ENCODE assay signal across 14 cellular contexts in the genomic region with DNA sequence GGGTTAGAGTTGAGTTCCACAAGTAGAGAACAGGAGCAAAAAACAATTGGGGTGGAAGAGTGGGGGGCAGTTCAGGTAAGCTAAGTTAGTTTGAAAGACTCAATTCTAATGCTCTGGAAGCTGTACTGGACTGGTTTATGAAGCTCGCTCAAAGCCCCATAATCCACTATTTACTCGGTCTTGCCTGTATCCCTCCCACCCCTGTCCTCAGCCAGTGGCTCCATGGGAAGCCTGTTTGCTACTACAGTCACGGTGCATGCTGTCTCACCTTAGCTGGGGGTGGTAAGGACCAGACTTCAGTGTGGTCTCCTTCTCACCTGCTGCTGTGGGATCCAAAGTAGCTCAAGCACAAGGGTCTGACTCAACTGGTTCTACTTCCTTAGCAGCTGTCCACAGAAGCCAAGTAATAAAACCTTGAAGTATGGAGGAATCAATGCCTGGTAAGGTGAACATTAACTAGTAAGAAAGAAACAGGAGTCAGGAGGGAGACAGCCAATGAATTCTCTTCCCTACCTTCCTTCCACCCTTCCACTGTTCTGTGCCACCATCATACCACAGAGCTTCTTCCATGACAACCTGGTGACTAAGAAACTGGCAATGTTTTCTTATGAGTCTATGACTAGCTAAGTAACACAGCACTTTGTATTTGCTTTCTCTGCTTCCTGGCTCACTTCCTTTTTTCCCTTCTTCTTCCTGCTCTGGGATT.
A peak's percentile ranks its signal among the peaks of the same experiment; 100 is the strongest.
DNase-seq lines count a peak whose midpoint lies in the region; ATAC-seq, FAIRE-seq and TF ChIP-seq lines count a peak whose summit lies in the region.
"Had no signal": no experiment of that assay in that cellular context is flagged by ENCODE, and none has a peak within 500 bp of the region (broad histone marks: within the 10 kb centered on the region; RNA-seq: fewer than 3 reads in every experiment).

No MANE protein-coding gene starts in this region.

- TF ChIP-seq CTCF in fibroblast of mammary gland (conservative IDR thresholded peaks at IDR 0.05; ENCODE audit: control insufficient read depth, insufficient read depth, low read depth, low read length), result no peak

- intact Hi-C loops in sciatic nerve (cut with DNase I), result no loop called here

- H3K4me3 ChIP-seq in fibroblast of mammary gland (ENCODE audit: control insufficient read depth, low read depth, low read length), result no peak overlapping the region
- H3K4me3 ChIP-seq: lung had no signal

- H3K4me1 Mint-ChIP-seq in T-helper 2 cell treated with Interferon-gamma antibody and Interleukin-4, amounts not matched to agents 5 μg/mL and 100 μg/mL, for 36 hours (ENCODE audit: low read depth), result no peaks in the 10 kb centered on the region
- H3K4me1 Mint-ChIP-seq: activated CD4-positive, alpha-beta T cell treated with anti-CD3 and anti-CD28 coated beads for 36 hours had no signal

- ATAC-seq in sciatic nerve, result peak; percentile 15
- ATAC-seq: activated CD4-positive, alpha-beta T cell treated with anti-CD3 and anti-CD28 coated beads for 36 hours; CD8-positive, alpha-beta T cell; effector memory CD8-positive, alpha-beta T cell had no signal

- no peaks in the 10 kb centered on the region for H3K36me3 Mint-ChIP-seq in T-helper 2 cell treated with Interferon-gamma antibody and Interleukin-4, amounts not matched to agents 5 μg/mL and 100 μg/mL, for 36 hours (ENCODE audit: low read depth)
- H3K36me3 Mint-ChIP-seq: CD8-positive, alpha-beta T cell had no signal

- no peaks in the 10 kb centered on the region for H3K9me3 Mint-ChIP-seq in T-helper 2 cell treated with Interferon-gamma antibody and Interleukin-4, amounts not matched to agents 5 μg/mL and 100 μg/mL, for 36 hours
- H3K9me3 Mint-ChIP-seq: CD8-positive, alpha-beta T cell; effector memory CD8-positive, alpha-beta T cell had no signal

- H3K27ac Mint-ChIP-seq in T-helper 2 cell treated with Interferon-gamma antibody and Interleukin-4, amounts not matched to agents 5 μg/mL and 100 μg/mL, for 36 hours, result no peak overlapping the region
- H3K27ac Mint-ChIP-seq: activated CD4-positive, alpha-beta T cell treated with anti-CD3 and anti-CD28 coated beads for 36 hours; CD8-positive, alpha-beta T cell; effector memory CD8-positive, alpha-beta T cell had no signal

- FAIRE-seq in GM12891 (lab: Jason Lieb, UNC), result no peak

- TF ChIP-seq POLR2A in GM12891 (IDR thresholded peaks at IDR 0.05; ENCODE audit: low read depth, low read length), result no peak

- DNase-seq in GM12891 (ENCODE audit: insufficient read length, low spot score) (no peak), RKO (ENCODE audit: low spot score) (peak; percentile 53), fibroblast of mammary gland (ENCODE audit: low read depth) (peak; percentile 70), sciatic nerve (ENCODE audit: low spot score) (no peak), NCI-H1436 (lab: John Stamatoyannopoulos, UW) (no peak), NOMO-1 treated with dmso at 0.1 percent for 144 hours (lab: John Stamatoyannopoulos, UW; ENCODE audit: unreplicated experiment) (no peak)
- no peak for DNase-seq in effector CD8-positive, alpha-beta T cell (lab: John Stamatoyannopoulos, UW)
- no peak for DNase-seq in T-helper 2 cell treated with Interferon-gamma antibody and Interleukin-4, amounts not matched to agents 5 μg/mL and 100 μg/mL, for 36 hours (ENCODE audit: low spot score)
- DNase-seq: activated CD4-positive, alpha-beta T cell treated with anti-CD3 and anti-CD28 coated beads for 36 hours; anterior cingulate cortex; CD8-positive, alpha-beta T cell; effector memory CD8-positive, alpha-beta T cell; NCI-H2029 had no signal

- H3K27me3 Mint-ChIP-seq in T-helper 2 cell treated with Interferon-gamma antibody and Interleukin-4, amounts not matched to agents 5 μg/mL and 100 μg/mL, for 36 hours (ENCODE audit: low read depth), result peaks cover 5% of the 10 kb centered on the region
- H3K27me3 Mint-ChIP-seq: activated CD4-positive, alpha-beta T cell treated with anti-CD3 and anti-CD28 coated beads for 36 hours; effector memory CD8-positive, alpha-beta T cell had no signal

- H3K4me3 Mint-ChIP-seq in T-helper 2 cell treated with Interferon-gamma antibody and Interleukin-4, amounts not matched to agents 5 μg/mL and 100 μg/mL, for 36 hours, result no peak overlapping the region
- H3K4me3 Mint-ChIP-seq: activated CD4-positive, alpha-beta T cell treated with anti-CD3 and anti-CD28 coated beads for 36 hours; CD8-positive, alpha-beta T cell; effector memory CD8-positive, alpha-beta T cell had no signal

TF ChIP-seq in GM12891, 5 proteins besides CTCF, POLR2A, EP300 and RAD21:
- TF ChIP-seq SPI1 (IDR thresholded peaks at IDR 0.05; ENCODE audit: low read depth, low read length) (0 out of 2 replicates have a peak, but pooled peaks have one; percentile 9), POLR2AphosphoS5 (IDR thresholded peaks at IDR 0.05; ENCODE audit: low read depth, low read length) (no peak)
TF ChIP-seq in GM12891: peak in this region for 1.

Comparison
In these comparisons a context has a peak if more than half of its experiments do, and no peak if none do; other contexts are left out.
1. DNase-seq: peak in RKO (single experiment) and fibroblast of mammary gland (single experiment); none in GM12891 (single experiment), sciatic nerve (single experiment), NCI-H1436 (single experiment), NOMO-1 treated with dmso at 0.1 percent for 144 hours (single experiment), effector CD8-positive, alpha-beta T cell (single experiment) and T-helper 2 cell treated with Interferon-gamma antibody and Interleukin-4, amounts not matched to agents 5 μg/mL and 100 μg/mL, for 36 hours (single experiment).